In the genomic region with DNA sequence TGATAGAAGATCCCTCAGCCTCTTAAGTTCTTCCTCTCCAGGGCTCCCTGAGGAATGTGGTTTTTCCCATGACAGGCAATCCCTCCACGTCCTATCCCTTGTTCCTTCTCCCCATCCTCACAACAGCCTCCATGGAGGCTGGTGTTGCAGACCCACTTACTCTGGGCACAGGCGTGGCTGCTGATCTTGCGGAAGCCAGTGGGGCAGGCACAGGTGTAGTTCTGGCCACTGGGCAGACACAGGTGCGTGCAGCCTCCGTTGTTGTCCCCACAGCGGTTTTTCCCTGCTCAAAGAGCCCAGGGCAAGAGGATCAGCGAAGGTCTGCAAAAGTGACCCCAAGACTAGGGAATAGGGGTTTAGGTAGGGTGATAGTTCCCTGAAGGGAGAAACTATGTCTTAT, we compare ENCODE assay signal across 3 cellular contexts.
TF ChIP-seq lines count a peak whose summit lies in the region.

No MANE protein-coding gene starts in this region.

TF ChIP-seq in A549, 52 proteins besides CTCF, POLR2A, EP300 and RAD21:
- TF ChIP-seq PHF8 (IDR thresholded peaks at IDR 0.05; ENCODE audit: borderline replicate concordance, low read depth) (no peak), EHMT2 (IDR thresholded peaks at IDR 0.05; ENCODE audit: low read depth) (no peak), ZSCAN20 (CRISPR knock-in tag; IDR thresholded peaks at IDR 0.05) (no peak), EHF (CRISPR knock-in tag; IDR thresholded peaks at IDR 0.05) (no peak), CBX8 (IDR thresholded peaks at IDR 0.05) (no peak), CEBPB (IDR thresholded peaks at IDR 0.05) (no peak), FOXS1 (CRISPR knock-in tag; IDR thresholded peaks at IDR 0.05) (no peak), JUNB (IDR thresholded peaks at IDR 0.05) (no peak), TP53 (CRISPR knock-in tag; IDR thresholded peaks at IDR 0.05) (no peak), JUN (IDR thresholded peaks at IDR 0.05) (no peak), ESRRA (IDR thresholded peaks at IDR 0.05; ENCODE audit: borderline replicate concordance, low read length) (no peak), HEYL (CRISPR knock-in tag; IDR thresholded peaks at IDR 0.05) (no peak), ZNF302 (CRISPR knock-in tag; IDR thresholded peaks at IDR 0.05) (no peak), CHD4 (IDR thresholded peaks at IDR 0.05; ENCODE audit: borderline replicate concordance) (no peak), KDM1A (IDR thresholded peaks at IDR 0.05; ENCODE audit: low read depth) (no peak), RFX5 (IDR thresholded peaks at IDR 0.05) (no peak)
- TF ChIP-seq, protein P1, sequence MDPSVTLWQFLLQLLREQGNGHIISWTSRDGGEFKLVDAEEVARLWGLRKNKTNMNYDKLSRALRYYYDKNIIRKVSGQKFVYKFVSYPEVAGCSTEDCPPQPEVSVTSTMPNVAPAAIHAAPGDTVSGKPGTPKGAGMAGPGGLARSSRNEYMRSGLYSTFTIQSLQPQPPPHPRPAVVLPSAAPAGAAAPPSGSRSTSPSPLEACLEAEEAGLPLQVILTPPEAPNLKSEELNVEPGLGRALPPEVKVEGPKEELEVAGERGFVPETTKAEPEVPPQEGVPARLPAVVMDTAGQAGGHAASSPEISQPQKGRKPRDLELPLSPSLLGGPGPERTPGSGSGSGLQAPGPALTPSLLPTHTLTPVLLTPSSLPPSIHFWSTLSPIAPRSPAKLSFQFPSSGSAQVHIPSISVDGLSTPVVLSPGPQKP (IDR thresholded peaks at IDR 0.05; ENCODE audit: low read depth, low read length) = no peak
- TF ChIP-seq, protein P2, sequence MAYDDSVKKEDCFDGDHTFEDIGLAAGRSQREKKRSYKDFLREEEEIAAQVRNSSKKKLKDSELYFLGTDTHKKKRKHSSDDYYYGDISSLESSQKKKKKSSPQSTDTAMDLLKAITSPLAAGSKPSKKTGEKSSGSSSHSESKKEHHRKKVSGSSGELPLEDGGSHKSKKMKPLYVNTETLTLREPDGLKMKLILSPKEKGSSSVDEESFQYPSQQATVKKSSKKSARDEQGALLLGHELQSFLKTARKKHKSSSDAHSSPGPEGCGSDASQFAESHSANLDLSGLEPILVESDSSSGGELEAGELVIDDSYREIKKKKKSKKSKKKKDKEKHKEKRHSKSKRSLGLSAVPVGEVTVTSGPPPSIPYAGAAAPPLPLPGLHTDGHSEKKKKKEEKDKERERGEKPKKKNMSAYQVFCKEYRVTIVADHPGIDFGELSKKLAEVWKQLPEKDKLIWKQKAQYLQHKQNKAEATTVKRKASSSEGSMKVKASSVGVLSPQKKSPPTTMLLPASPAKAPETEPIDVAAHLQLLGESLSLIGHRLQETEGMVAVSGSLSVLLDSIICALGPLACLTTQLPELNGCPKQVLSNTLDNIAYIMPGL (CRISPR knock-in tag; IDR thresholded peaks at IDR 0.05; ENCODE audit: borderline replicate concordance) = no peak

TF ChIP-seq in HCT116, 20 proteins besides CTCF, POLR2A, EP300 and RAD21:
- TF ChIP-seq, protein P3, sequence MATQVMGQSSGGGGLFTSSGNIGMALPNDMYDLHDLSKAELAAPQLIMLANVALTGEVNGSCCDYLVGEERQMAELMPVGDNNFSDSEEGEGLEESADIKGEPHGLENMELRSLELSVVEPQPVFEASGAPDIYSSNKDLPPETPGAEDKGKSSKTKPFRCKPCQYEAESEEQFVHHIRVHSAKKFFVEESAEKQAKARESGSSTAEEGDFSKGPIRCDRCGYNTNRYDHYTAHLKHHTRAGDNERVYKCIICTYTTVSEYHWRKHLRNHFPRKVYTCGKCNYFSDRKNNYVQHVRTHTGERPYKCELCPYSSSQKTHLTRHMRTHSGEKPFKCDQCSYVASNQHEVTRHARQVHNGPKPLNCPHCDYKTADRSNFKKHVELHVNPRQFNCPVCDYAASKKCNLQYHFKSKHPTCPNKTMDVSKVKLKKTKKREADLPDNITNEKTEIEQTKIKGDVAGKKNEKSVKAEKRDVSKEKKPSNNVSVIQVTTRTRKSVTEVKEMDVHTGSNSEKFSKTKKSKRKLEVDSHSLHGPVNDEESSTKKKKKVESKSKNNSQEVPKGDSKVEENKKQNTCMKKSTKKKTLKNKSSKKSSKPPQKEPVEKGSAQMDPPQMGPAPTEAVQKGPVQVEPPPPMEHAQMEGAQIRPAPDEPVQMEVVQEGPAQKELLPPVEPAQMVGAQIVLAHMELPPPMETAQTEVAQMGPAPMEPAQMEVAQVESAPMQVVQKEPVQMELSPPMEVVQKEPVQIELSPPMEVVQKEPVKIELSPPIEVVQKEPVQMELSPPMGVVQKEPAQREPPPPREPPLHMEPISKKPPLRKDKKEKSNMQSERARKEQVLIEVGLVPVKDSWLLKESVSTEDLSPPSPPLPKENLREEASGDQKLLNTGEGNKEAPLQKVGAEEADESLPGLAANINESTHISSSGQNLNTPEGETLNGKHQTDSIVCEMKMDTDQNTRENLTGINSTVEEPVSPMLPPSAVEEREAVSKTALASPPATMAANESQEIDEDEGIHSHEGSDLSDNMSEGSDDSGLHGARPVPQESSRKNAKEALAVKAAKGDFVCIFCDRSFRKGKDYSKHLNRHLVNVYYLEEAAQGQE (IDR thresholded peaks at IDR 0.05; ENCODE audit: low read depth) = no peak
- TF ChIP-seq SIN3A (IDR thresholded peaks at IDR 0.05; ENCODE audit: low read depth) = no peak
- TF ChIP-seq, protein P4, sequence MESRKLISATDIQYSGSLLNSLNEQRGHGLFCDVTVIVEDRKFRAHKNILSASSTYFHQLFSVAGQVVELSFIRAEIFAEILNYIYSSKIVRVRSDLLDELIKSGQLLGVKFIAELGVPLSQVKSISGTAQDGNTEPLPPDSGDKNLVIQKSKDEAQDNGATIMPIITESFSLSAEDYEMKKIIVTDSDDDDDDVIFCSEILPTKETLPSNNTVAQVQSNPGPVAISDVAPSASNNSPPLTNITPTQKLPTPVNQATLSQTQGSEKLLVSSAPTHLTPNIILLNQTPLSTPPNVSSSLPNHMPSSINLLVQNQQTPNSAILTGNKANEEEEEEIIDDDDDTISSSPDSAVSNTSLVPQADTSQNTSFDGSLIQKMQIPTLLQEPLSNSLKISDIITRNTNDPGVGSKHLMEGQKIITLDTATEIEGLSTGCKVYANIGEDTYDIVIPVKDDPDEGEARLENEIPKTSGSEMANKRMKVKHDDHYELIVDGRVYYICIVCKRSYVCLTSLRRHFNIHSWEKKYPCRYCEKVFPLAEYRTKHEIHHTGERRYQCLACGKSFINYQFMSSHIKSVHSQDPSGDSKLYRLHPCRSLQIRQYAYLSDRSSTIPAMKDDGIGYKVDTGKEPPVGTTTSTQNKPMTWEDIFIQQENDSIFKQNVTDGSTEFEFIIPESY (IDR thresholded peaks at IDR 0.05; ENCODE audit: extremely low read depth, insufficient replicate concordance, low read length) = no peak
- TF ChIP-seq, protein P5, sequence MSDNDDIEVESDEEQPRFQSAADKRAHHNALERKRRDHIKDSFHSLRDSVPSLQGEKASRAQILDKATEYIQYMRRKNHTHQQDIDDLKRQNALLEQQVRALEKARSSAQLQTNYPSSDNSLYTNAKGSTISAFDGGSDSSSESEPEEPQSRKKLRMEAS (IDR thresholded peaks at IDR 0.05) = no peak

TF ChIP-seq in HepG2, 621 proteins besides CTCF, POLR2A, EP300 and RAD21:
- TF ChIP-seq HOXA5 (CRISPR knock-in tag; IDR thresholded peaks at IDR 0.05) = no peak
- TF ChIP-seq, protein P6, sequence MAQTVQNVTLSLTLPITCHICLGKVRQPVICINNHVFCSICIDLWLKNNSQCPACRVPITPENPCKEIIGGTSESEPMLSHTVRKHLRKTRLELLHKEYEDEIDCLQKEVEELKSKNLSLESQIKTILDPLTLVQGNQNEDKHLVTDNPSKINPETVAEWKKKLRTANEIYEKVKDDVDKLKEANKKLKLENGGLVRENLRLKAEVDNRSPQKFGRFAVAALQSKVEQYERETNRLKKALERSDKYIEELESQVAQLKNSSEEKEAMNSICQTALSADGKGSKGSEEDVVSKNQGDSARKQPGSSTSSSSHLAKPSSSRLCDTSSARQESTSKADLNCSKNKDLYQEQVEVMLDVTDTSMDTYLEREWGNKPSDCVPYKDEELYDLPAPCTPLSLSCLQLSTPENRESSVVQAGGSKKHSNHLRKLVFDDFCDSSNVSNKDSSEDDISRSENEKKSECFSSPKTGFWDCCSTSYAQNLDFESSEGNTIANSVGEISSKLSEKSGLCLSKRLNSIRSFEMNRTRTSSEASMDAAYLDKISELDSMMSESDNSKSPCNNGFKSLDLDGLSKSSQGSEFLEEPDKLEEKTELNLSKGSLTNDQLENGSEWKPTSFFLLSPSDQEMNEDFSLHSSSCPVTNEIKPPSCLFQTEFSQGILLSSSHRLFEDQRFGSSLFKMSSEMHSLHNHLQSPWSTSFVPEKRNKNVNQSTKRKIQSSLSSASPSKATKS (CRISPR knock-in tag; IDR thresholded peaks at IDR 0.05) = no peak
- no peak for TF ChIP-seq MIER3 (CRISPR knock-in tag; IDR thresholded peaks at IDR 0.05; ENCODE audit: borderline replicate concordance)
- no peak for TF ChIP-seq SRSF4 (IDR thresholded peaks at IDR 0.05; ENCODE audit: low read depth, low read length, poor library complexity, severe bottlenecking)
- TF ChIP-seq, protein P7, sequence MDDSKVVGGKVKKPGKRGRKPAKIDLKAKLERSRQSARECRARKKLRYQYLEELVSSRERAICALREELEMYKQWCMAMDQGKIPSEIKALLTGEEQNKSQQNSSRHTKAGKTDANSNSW (CRISPR knock-in tag; IDR thresholded peaks at IDR 0.05; ENCODE audit: borderline replicate concordance) = no peak
- TF ChIP-seq PTBP1 (IDR thresholded peaks at IDR 0.05; ENCODE audit: low read depth, low read length, poor library complexity, severe bottlenecking) = no peak
- no peak for TF ChIP-seq CREB1 (IDR thresholded peaks at IDR 0.05)
- TF ChIP-seq CREB1 (CRISPR knock-in tag; IDR thresholded peaks at IDR 0.05) = no peak
- TF ChIP-seq, protein P8, sequence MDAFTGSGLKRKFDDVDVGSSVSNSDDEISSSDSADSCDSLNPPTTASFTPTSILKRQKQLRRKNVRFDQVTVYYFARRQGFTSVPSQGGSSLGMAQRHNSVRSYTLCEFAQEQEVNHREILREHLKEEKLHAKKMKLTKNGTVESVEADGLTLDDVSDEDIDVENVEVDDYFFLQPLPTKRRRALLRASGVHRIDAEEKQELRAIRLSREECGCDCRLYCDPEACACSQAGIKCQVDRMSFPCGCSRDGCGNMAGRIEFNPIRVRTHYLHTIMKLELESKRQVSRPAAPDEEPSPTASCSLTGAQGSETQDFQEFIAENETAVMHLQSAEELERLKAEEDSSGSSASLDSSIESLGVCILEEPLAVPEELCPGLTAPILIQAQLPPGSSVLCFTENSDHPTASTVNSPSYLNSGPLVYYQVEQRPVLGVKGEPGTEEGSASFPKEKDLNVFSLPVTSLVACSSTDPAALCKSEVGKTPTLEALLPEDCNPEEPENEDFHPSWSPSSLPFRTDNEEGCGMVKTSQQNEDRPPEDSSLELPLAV (CRISPR knock-in tag; conservative IDR thresholded peaks at IDR 0.05; ENCODE audit: low read depth) = no peak
- TF ChIP-seq ZNF792 (CRISPR knock-in tag; IDR thresholded peaks at IDR 0.05) = no peak
- no peak for TF ChIP-seq ZBTB3 (CRISPR knock-in tag; IDR thresholded peaks at IDR 0.05; ENCODE audit: borderline replicate concordance, low read depth)
